8 cellular contexts compared by ENCODE assay signal in the genomic region with DNA sequence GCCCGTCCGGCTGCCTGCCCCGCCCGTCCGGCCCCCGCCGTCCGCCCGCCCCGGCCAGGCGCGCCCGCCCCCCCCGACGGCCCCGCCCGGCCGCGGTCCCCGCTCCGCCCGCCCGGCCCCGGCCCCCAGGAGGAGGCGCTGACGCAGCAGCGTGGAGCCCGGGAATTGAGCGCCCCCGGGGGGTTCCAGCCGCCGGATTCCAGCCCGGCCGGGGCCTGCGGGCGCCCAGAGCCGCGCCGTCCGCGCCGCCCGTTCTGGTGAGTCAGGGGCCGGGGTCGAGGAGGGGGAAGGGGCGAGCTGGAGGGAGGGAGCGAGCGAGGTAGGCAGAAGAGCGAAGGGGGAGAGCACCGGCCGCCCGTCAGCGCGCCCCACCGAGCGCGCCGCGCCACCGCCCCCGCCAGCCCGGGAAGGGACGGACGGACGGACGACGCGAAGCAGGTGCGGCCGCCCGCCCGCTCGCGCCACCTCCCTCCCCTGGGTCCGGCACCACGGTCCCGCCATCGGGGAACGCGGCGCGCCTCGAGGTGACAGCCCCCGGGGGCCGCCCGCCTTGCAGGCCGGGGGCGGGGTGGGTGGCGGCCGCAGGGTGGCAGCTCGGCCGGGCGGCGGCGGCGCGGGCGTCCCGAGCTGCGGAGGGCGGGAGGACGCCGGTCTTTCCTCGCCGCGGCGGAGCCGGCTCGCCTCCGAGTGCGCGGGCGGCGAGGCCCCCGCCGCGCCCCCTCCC. TPM values are rescaled to one million over a fixed set of nuclear protein-coding genes. Genes with fewer than 3 reads are reported as not detected.
DNase-seq lines count a peak whose midpoint lies in the region; ATAC-seq, FAIRE-seq and TF ChIP-seq lines count a peak whose summit lies in the region.

No MANE protein-coding gene starts in this region.

- peaks cover 62% of the 10 kb centered on the region for H3K27me3 Mint-ChIP-seq in type B pancreatic cell

- H3K36me3 ChIP-seq in HUES64 (ENCODE audit: insufficient read depth, low read length) (no peaks in the 10 kb centered on the region), GM12878 (ENCODE audit: control insufficient read depth in 2 of 2, insufficient read depth in 2 of 2, low read length in 1 of 2) (0 out of 4 replicates have a peak, but pooled peaks cover 0 to 4% of the 10 kb centered on the region in 2 experiments), right lobe of liver (no peaks in the 10 kb centered on the region)

- peaks cover 30% of the 10 kb centered on the region for H3K79me2 ChIP-seq in GM12878 (ENCODE audit: control insufficient read depth, insufficient read depth, low read length)

- no peaks in the 10 kb centered on the region for H3K36me3 Mint-ChIP-seq in type B pancreatic cell

- no peak for FAIRE-seq in GM12878 (lab: Jason Lieb, UNC)

- H3K9ac ChIP-seq in HUES64 (ENCODE audit: low read depth, low read length): peak overlapping the region; percentile 77
- peak overlapping the region; percentile 53; the same call in 1 of the 2 replicates for H3K9ac ChIP-seq in GM12878 (ENCODE audit: control insufficient read depth, insufficient read depth, low read length)

- BruUV-seq in GM12878 (replicated peaks; lab: Mats Ljungman, UMichigan): no TSS peak

- H3K4me3 ChIP-seq in HUES64 (ENCODE audit: low read length): peak overlapping the region; percentile 70
- H3K4me3 ChIP-seq in GM12878: peak overlapping the region; percentile 86
- peak overlapping the region; percentile 72 to 89 (median 84) for H3K4me3 ChIP-seq in right lobe of liver

- H4K20me1 ChIP-seq in GM12878 (ENCODE audit: control insufficient read depth, insufficient read depth): peaks cover 23% of the 10 kb centered on the region

- H2AFZ ChIP-seq in GM12878 (ENCODE audit: control insufficient read depth, low read depth, low read length): peak overlapping the region; percentile 44; the same call in 1 of the 2 replicates

- no peaks in the 10 kb centered on the region for H3K9me3 Mint-ChIP-seq in type B pancreatic cell

- SMC1A ChIA-PET in GM12878 (lab: Charles Lee; ENCODE audit: uncharacterized antibody, unreplicated experiment): interaction anchor here (0.9 to 1.0 kb wide), 2 partner anchors 9 to 154 kb away, joined by 3 to 4 read pairs; no protein-coding TSS in a partner anchor

- TF ChIP-seq EP300 in GM12878 (IDR thresholded peaks at IDR 0.05; ENCODE audit: borderline replicate concordance in 1 of 2, control insufficient read depth in 1 of 2, low read depth in 2 of 2, low read length in 2 of 2): no peak

- H3K9me3 ChIP-seq in HUES64 (ENCODE audit: insufficient read depth, low read depth, low read length): no peaks in the 10 kb centered on the region
- no peaks in the 10 kb centered on the region for H3K9me3 ChIP-seq in GM12878 (replicated peaks; ENCODE audit: control insufficient read depth, insufficient read depth, low read length)
- no peaks in the 10 kb centered on the region for H3K9me3 ChIP-seq in right lobe of liver

- no peak overlapping the region for H3K27ac Mint-ChIP-seq in type B pancreatic cell

- ATAC-seq in GM21423 (IDR thresholded peaks at IDR 0.05; ENCODE audit: unreplicated experiment): peak; percentile 12
- peak; percentile 5 for ATAC-seq in GM12878
- ATAC-seq in right lobe of liver: peak in 2 of 4 donors; percentile 0 to 6

- TF ChIP-seq POLR2A in GM12878 (IDR thresholded peaks at IDR 0.05; ENCODE audit: low read depth, low read length) (peak; percentile 64), right lobe of liver (IDR thresholded peaks at IDR 0.05) (no peak)

- H3K27me3 ChIP-seq in HUES64 (ENCODE audit: insufficient read depth, low read length) (peaks cover 30% of the 10 kb centered on the region), GM12878 (replicated peaks in 1 of 2; ENCODE audit: control insufficient read depth in 2 of 2, insufficient read depth in 2 of 2, low read length in 1 of 2) (peaks cover 11 to 17% of the 10 kb centered on the region in 2 experiments), right lobe of liver (no peaks in the 10 kb centered on the region)

- in situ Hi-C loops in GM12878 (cut with MboI): no loop called here

- RAD21 ChIA-PET in GM12878 (lab: Charles Lee; ENCODE audit: unreplicated experiment): interaction anchor here (0.6 to 1.8 kb wide), 6 partner anchors 12 to 253 kb away, joined by 3 to 8 read pairs (median 4); a partner anchor contains a TSS

- CTCF ChIA-PET in GM12878 (lab: Yijun Ruan, JAX): interaction anchor here (1.0 to 1.4 kb wide), 5 partner anchors 17 to 103 kb away, joined by 3 to 6 read pairs (median 3); no protein-coding TSS in a partner anchor

- 0 out of 2 replicates have a peak, but pooled peaks have one; percentile 21 for TF ChIP-seq RAD21 in GM12878 (IDR thresholded peaks at IDR 0.05; ENCODE audit: insufficient read depth, low read depth, low read length)

- POLR2A ChIA-PET in GM12878 (lab: Charles Lee): interaction anchor here (0.6 to 4.1 kb wide), 7 partner anchors 11 to 325 kb away, joined by 3 to 26 read pairs (median 8); a partner anchor contains a TSS

- TF ChIP-seq CTCF in GM12878 (IDR thresholded peaks at IDR 0.05 in 2 of 3, conservative IDR thresholded peaks at IDR 0.05 in 1 of 3; ENCODE audit: control insufficient read depth in 2 of 3, extremely low read depth in 1 of 3, insufficient read depth in 1 of 3, low read depth in 3 of 3, low read length in 3 of 3) (peak in 1 of 3 experiments; percentile 18; a peak in 2 of 6 replicates), right lobe of liver (IDR thresholded peaks at IDR 0.05) (peak in 2 of 4 donors; percentile 1 to 5), type B pancreatic cell (conservative IDR thresholded peaks at IDR 0.05) (no peak)

- intact Hi-C loops in GM12878 (cut with micrococcal nuclease; ENCODE audit: unreplicated experiment) (loop anchor here (10.0 kb wide), 1 partner anchor 154 kb away; a partner anchor contains a TSS), right lobe of liver (cut with DNase I) (no loop called here)

- H3K4me1 Mint-ChIP-seq in type B pancreatic cell (ENCODE audit: unreplicated experiment): peaks cover 40% of the 10 kb centered on the region

- WGBS in HUES64: under 1% methylated on average over 117 of the region's 117 CpGs
- 4% methylated on average over 28 of the region's 117 CpGs for WGBS in GM12878 (ENCODE audit: insufficient coverage, insufficient replicate concordance, low lambda C conversion rate, missing lambda C conversion rate)
- whole genome bisulfite sequencing in right lobe of liver (ENCODE audit: insufficient coverage, low coverage, low lambda C conversion rate, missing lambda C conversion rate): no CpG with 5 or more reads among the region's 117 CpGs

- peak overlapping the region; percentile 89; the same call in 1 of the 2 replicates for H3K4me2 ChIP-seq in GM12878 (ENCODE audit: control insufficient read depth, insufficient read depth)

- H3K4me3 Mint-ChIP-seq in type B pancreatic cell: peak overlapping the region; percentile 99

- peaks cover 61% of the 10 kb centered on the region for H3K4me1 ChIP-seq in HUES64 (ENCODE audit: insufficient read depth, low read length)
- peaks cover 19% of the 10 kb centered on the region for H3K4me1 ChIP-seq in GM12878 (ENCODE audit: control insufficient read depth, insufficient read depth, low read length)
- peaks cover 0 to 11% (median 2%) of the 10 kb centered on the region in 4 donors for H3K4me1 ChIP-seq in right lobe of liver

- DNase-seq in ELF-1 (ENCODE audit: low read depth, low spot score) (peak; percentile 63), GM12878 (ENCODE audit: low read depth, low spot score) (no peak), right lobe of liver (peak in 2 of 3 donors; percentile 61 to 62), type B pancreatic cell (ENCODE audit: extremely low spot score, unreplicated experiment) (no peak), mucosa of gallbladder (ENCODE audit: low spot score) (no peak), globus pallidus (ENCODE audit: low spot score) (no peak)

- H3K27ac ChIP-seq in HUES64 (ENCODE audit: low read depth, low read length) (peak overlapping the region; percentile 84; the same call in 1 of the 2 replicates), GM12878 (ENCODE audit: control insufficient read depth, insufficient read depth) (peak overlapping the region; percentile 33; the same call in 1 of the 2 replicates), right lobe of liver (peak overlapping the region in 2 of 3 donors; percentile 49 to 54)

RNA-seq across cellular contexts. Expression of a gene that starts 0.4 kb away (rescaled TPM):
- polyA plus RNA-seq in HUES64 (2013, experiment 1 of 2): 21.8 TPM
- polyA plus RNA-seq in HUES64 (2013, experiment 2 of 2): 19.7 TPM
- total RNA-seq in GM12878 (2013; cell fraction: nucleolus; rRNA removed): 23.1 and 25.6 TPM in 2 replicates
- total RNA-seq in GM12878 (2014; rRNA removed): 9.0 and 11.7 TPM in 2 replicates
- total RNA-seq in GM12878 (2014; rRNA removed; fragmentation: Illumina TruSeq; extraction: Trizol): 5.1 and 6.0 TPM in 2 replicates
- 21.7 and 21.8 TPM in 2 replicates for total RNA-seq in GM12878 (2021)
- polyA plus RNA-seq in GM12878 (2011; ENCODE audit: low read depth): 7.0 TPM
- polyA plus RNA-seq in GM12878 (2011; rRNA removed): 4.5 and 5.6 TPM in 2 replicates
- 6.5 and 7.4 TPM in 2 replicates for polyA plus RNA-seq in GM12878 (2011; cell fraction: cytosol; rRNA removed)
- 16.6 and 21.8 TPM in 2 replicates for polyA plus RNA-seq in GM12878 (2011; cell fraction: nucleus; rRNA removed)
- 13.0 and 15.3 TPM in 2 replicates for polyA plus RNA-seq in GM12878 (2012)
- 5.3 and 9.6 TPM in 2 replicates for polyA plus RNA-seq in GM12878 (2014; fragmentation: Illumina TruSeq; extraction: Trizol)
- polyA plus RNA-seq in GM12878 (2014; fragmentation: Nextera tagmentation; extraction: Ambion mirVana): under 1 TPM; 0.21 to 0.88 TPM
- polyA plus RNA-seq in GM12878 (2014; rRNA removed): 11.3 and 13.5 TPM in 2 replicates
- 1 to 10 TPM; 1.9 to 2.2 TPM for polyA plus RNA-seq in GM12878 (2016; fragmentation: Nextera tagmentation; extraction: Ambion mirVana)
- polyA minus RNA-seq in GM12878 (2011; rRNA and poly(A)+ RNA removed): 5.5 and 9.1 TPM in 2 replicates
- polyA minus RNA-seq in GM12878 (2011; cell fraction: cytosol; rRNA and poly(A)+ RNA removed): 4.4 and 5.9 TPM in 2 replicates
- 4.8 and 8.2 TPM in 2 replicates for polyA minus RNA-seq in GM12878 (2011; cell fraction: nucleus; rRNA and poly(A)+ RNA removed)
- total RNA-seq in right lobe of liver: 10 to 100 TPM in 1 of 6 experiments, 1 to 10 TPM in 5; 6.5 to 10.5 (median 9.0) TPM
- total RNA-seq in type B pancreatic cell (ENCODE audit: low replicate concordance): 21.6 and 24.8 TPM in 2 replicates
- total RNA-seq in mucosa of gallbladder: 33.1 TPM

RNA-seq across cellular contexts. Expression of a gene that starts 29.6 kb away (rescaled TPM):
- polyA plus RNA-seq in HUES64 (2013, experiment 1 of 2): 15.0 TPM
- 18.5 TPM for polyA plus RNA-seq in HUES64 (2013, experiment 2 of 2)
- 4.1 and 5.4 TPM in 2 replicates for total RNA-seq in GM12878 (2013; cell fraction: nucleolus; rRNA removed)
- total RNA-seq in GM12878 (2014; rRNA removed): 6.0 and 6.8 TPM in 2 replicates
- total RNA-seq in GM12878 (2014; rRNA removed; fragmentation: Illumina TruSeq; extraction: Trizol): 2.5 and 3.0 TPM in 2 replicates
- 12.8 and 13.6 TPM in 2 replicates for total RNA-seq in GM12878 (2021)
- polyA plus RNA-seq in GM12878 (2011; ENCODE audit: low read depth): 5.2 TPM
- 2.3 and 4.0 TPM in 2 replicates for polyA plus RNA-seq in GM12878 (2011; rRNA removed)
- polyA plus RNA-seq in GM12878 (2011; cell fraction: cytosol; rRNA removed): 5.8 and 6.2 TPM in 2 replicates
- 4.2 and 5.8 TPM in 2 replicates for polyA plus RNA-seq in GM12878 (2011; cell fraction: nucleus; rRNA removed)
- 8.3 and 9.3 TPM in 2 replicates for polyA plus RNA-seq in GM12878 (2012)
- polyA plus RNA-seq in GM12878 (2014; fragmentation: Illumina TruSeq; extraction: Trizol): 6.5 TPM in 2 replicates
- polyA plus RNA-seq in GM12878 (2014; fragmentation: Nextera tagmentation; extraction: Ambion mirVana): 1 to 10 TPM; 1.3 to 2.8 TPM
- polyA plus RNA-seq in GM12878 (2014; rRNA removed): 5.9 and 6.3 TPM in 2 replicates
- polyA plus RNA-seq in GM12878 (2016; fragmentation: Nextera tagmentation; extraction: Ambion mirVana): 1 to 10 TPM; 7.5 to 9.1 TPM
- 4.5 and 5.2 TPM in 2 replicates for polyA minus RNA-seq in GM12878 (2011; rRNA and poly(A)+ RNA removed)
- polyA minus RNA-seq in GM12878 (2011; cell fraction: cytosol; rRNA and poly(A)+ RNA removed): 3.4 and 4.7 TPM in 2 replicates
- polyA minus RNA-seq in GM12878 (2011; cell fraction: nucleus; rRNA and poly(A)+ RNA removed): 3.5 and 4.9 TPM in 2 replicates
- 1 to 10 TPM; 2.9 to 5.7 (median 4.8) TPM for total RNA-seq in right lobe of liver
- 12.7 and 24.2 TPM in 2 replicates for total RNA-seq in type B pancreatic cell (ENCODE audit: low replicate concordance)
- total RNA-seq in mucosa of gallbladder: 15.8 TPM

RNA-seq across cellular contexts. Expression of a gene that starts 35.6 kb away (rescaled TPM):
- 45.6 TPM for polyA plus RNA-seq in HUES64 (2013, experiment 1 of 2)
- polyA plus RNA-seq in HUES64 (2013, experiment 2 of 2): 38.9 TPM
- total RNA-seq in GM12878 (2013; cell fraction: nucleolus; rRNA removed): 115 and 119 TPM in 2 replicates
- total RNA-seq in GM12878 (2014; rRNA removed) (31.4 and 32.5 TPM in 2 replicates), GM12878 (2014; rRNA removed; fragmentation: Illumina TruSeq; extraction: Trizol) (23.3 and 25.3 TPM in 2 replicates), GM12878 (2021) (49.2 and 51.7 TPM in 2 replicates), right lobe of liver (100 to 1,000 TPM in 3 of 6 experiments, 10 to 100 TPM in 3; 89.7 to 231 (median 122) TPM), type B pancreatic cell (ENCODE audit: low replicate concordance) (31.9 and 86.6 TPM in 2 replicates), mucosa of gallbladder (123 TPM)
- 12.5 TPM for polyA plus RNA-seq in GM12878 (2011; ENCODE audit: low read depth)
- polyA plus RNA-seq in GM12878 (2011; rRNA removed) (50.4 and 50.8 TPM in 2 replicates), GM12878 (2014; fragmentation: Illumina TruSeq; extraction: Trizol) (40.5 and 40.6 TPM in 2 replicates), GM12878 (2014; fragmentation: Nextera tagmentation; extraction: Ambion mirVana) (1 to 10 TPM; 5.3 to 8.2 TPM), GM12878 (2014; rRNA removed) (51.3 and 55.2 TPM in 2 replicates), GM12878 (2016; fragmentation: Nextera tagmentation; extraction: Ambion mirVana) (10 to 100 TPM; 57.7 to 59.8 TPM)
- 71.6 and 81.3 TPM in 2 replicates for polyA plus RNA-seq in GM12878 (2011; cell fraction: cytosol; rRNA removed)
- 60.5 and 63.6 TPM in 2 replicates for polyA plus RNA-seq in GM12878 (2011; cell fraction: nucleus; rRNA removed)
- 23.5 and 29.0 TPM in 2 replicates for polyA plus RNA-seq in GM12878 (2012)
- 52.2 and 73.8 TPM in 2 replicates for polyA minus RNA-seq in GM12878 (2011; rRNA and poly(A)+ RNA removed)
- 15.2 and 20.0 TPM in 2 replicates for polyA minus RNA-seq in GM12878 (2011; cell fraction: cytosol; rRNA and poly(A)+ RNA removed)
- 34.6 and 52.5 TPM in 2 replicates for polyA minus RNA-seq in GM12878 (2011; cell fraction: nucleus; rRNA and poly(A)+ RNA removed)

RNA-seq across cellular contexts. Expression of a gene that starts 58.7 kb away (rescaled TPM):
- polyA plus RNA-seq in HUES64 (2013, experiment 1 of 2): 46.7 TPM
- polyA plus RNA-seq in HUES64 (2013, experiment 2 of 2): 58.7 TPM
- total RNA-seq in GM12878 (2013; cell fraction: nucleolus; rRNA removed): 36.3 and 44.8 TPM in 2 replicates
- 50.3 and 51.7 TPM in 2 replicates for total RNA-seq in GM12878 (2014; rRNA removed)
- 63.4 and 72.1 TPM in 2 replicates for total RNA-seq in GM12878 (2014; rRNA removed; fragmentation: Illumina TruSeq; extraction: Trizol)
- 38.1 and 39.4 TPM in 2 replicates for total RNA-seq in GM12878 (2021)
- 13.4 TPM for polyA plus RNA-seq in GM12878 (2011; ENCODE audit: low read depth)
- 35.5 and 51.2 TPM in 2 replicates for polyA plus RNA-seq in GM12878 (2011; rRNA removed)
- 19.7 and 20.1 TPM in 2 replicates for polyA plus RNA-seq in GM12878 (2011; cell fraction: cytosol; rRNA removed)
- 17.5 and 24.4 TPM in 2 replicates for polyA plus RNA-seq in GM12878 (2011; cell fraction: nucleus; rRNA removed)
- 13.8 and 20.9 TPM in 2 replicates for polyA plus RNA-seq in GM12878 (2012)
- polyA plus RNA-seq in GM12878 (2014; fragmentation: Illumina TruSeq; extraction: Trizol): 57.5 and 60.4 TPM in 2 replicates
- polyA plus RNA-seq in GM12878 (2014; fragmentation: Nextera tagmentation; extraction: Ambion mirVana): 10 to 100 TPM; 30.3 to 37.3 TPM
- 41.8 and 42.6 TPM in 2 replicates for polyA plus RNA-seq in GM12878 (2014; rRNA removed)
- polyA plus RNA-seq in GM12878 (2016; fragmentation: Nextera tagmentation; extraction: Ambion mirVana): 10 to 100 TPM; 63.3 to 64.5 TPM
- polyA minus RNA-seq in GM12878 (2011; rRNA and poly(A)+ RNA removed): 38.5 and 53.4 TPM in 2 replicates
- 8.0 and 16.4 TPM in 2 replicates for polyA minus RNA-seq in GM12878 (2011; cell fraction: cytosol; rRNA and poly(A)+ RNA removed)
- polyA minus RNA-seq in GM12878 (2011; cell fraction: nucleus; rRNA and poly(A)+ RNA removed): 9.8 and 16.9 TPM in 2 replicates
- total RNA-seq in right lobe of liver: 10 to 100 TPM in 4 of 6 experiments, 1 to 10 TPM in 2; 5.4 to 17.2 (median 11.2) TPM
- 24.1 and 52.2 TPM in 2 replicates for total RNA-seq in type B pancreatic cell (ENCODE audit: low replicate concordance)
- 12.2 TPM for total RNA-seq in mucosa of gallbladder

Comparison
In these comparisons a context has a peak if more than half of its experiments do, and no peak if none do; other contexts are left out.
1. DNase-seq: peak in ELF-1 (single experiment) and right lobe of liver (2 of 3); none in GM12878 (single experiment), type B pancreatic cell (single experiment), mucosa of gallbladder (single experiment) and globus pallidus (single experiment).
2. H3K27ac ChIP-seq: peak in every context shown above with its lines; median percentile 84 in HUES64; 52 in right lobe of liver; 33 in GM12878.
3. Peak in every context shown above with its lines, with median percentiles within 50 percentile points of each other: H3K4me3 ChIP-seq.